16 cellular contexts compared by ENCODE assay signal in genomic region chr16:64808474-64808873, GRCh38.
"Had no signal": no experiment of that assay in that cellular context is flagged by ENCODE, and none has a peak within 500 bp of the region (broad histone marks: within the 10 kb centered on the region; RNA-seq: fewer than 3 reads in every experiment).

No MANE protein-coding gene starts in this region.

- H3K4me3 Mint-ChIP-seq: IgD-negative memory B cell had no signal

- H3K27ac Mint-ChIP-seq: IgD-negative memory B cell had no signal

- DNase-seq: Kasumi-1; MM.1S; NCI-H1092 treated with DMSO at 0.1 percent for 48 hours; NCI-H1436; NCI-H1694; NCI-H187 treated with DMSO at 0.1 percent for 48 hours; NCI-H2029 treated with DMSO at 0.1 percent for 48 hours; NCI-H2171 treated with DMSO at 0.1 percent for 48 hours; NCI-H345; NCI-H446 treated with DMSO at 0.1 percent for 48 hours; NCI-H510A treated with DMSO at 0.1 percent for 48 hours; NCI-H774; NK-92 treated with Interleukin-12 subunit alpha and Interleukin-12 subunit beta, amount 100 ng/mL, for 24 hours; PC-3; SHP77 had no signal

- H3K4me1 Mint-ChIP-seq: IgD-negative memory B cell had no signal

- H3K27me3 Mint-ChIP-seq: IgD-negative memory B cell had no signal

- H3K36me3 Mint-ChIP-seq: IgD-negative memory B cell had no signal
